Comparison of ENCODE assay signal across 8 cellular contexts in the genomic region with DNA sequence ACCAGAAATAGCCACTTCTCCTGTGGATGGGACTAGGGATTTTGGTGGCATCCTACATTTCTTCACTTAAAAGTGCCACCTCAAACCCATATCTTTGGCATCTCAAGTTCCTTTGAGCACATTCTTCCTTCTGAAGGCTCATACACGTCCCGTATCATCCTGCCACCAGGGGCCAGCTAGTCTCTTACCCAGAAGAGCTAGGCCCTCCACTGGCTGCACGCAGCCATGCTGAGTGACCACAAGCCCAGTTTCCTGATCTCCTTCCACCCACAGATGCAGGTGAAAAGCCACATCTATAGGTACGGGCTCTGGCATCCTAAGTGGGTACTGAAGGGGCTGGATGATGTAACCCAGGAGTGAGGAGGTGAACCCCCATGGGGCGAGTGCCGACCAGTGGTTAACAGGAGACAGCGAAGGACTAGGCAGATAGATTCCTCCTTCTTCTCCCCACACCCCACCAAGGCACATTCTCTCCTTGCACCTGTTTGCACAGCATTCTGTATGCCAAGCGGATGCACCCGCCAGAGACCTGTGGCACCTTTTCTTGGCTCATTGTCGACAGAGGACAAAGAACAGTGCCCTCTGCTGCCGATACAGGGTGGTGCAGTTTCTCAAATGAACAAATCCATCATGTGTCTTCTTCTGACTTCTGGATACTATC. TPM values are rescaled to one million over a fixed set of nuclear protein-coding genes. Genes with fewer than 3 reads are reported as not detected.
DNase-seq lines count a peak whose midpoint lies in the region; ATAC-seq and TF ChIP-seq lines count a peak whose summit lies in the region.

No MANE protein-coding gene starts in this region.

- intact Hi-C loops in CD4-positive, alpha-beta memory T cell (cut with micrococcal nuclease) = loop anchor here (5.0 to 10.0 kb wide), 2 partner anchors 67 to 109 kb away; no protein-coding TSS in a partner anchor
- intact Hi-C loops in OCI-LY7 (cut with micrococcal nuclease; ENCODE audit: unreplicated experiment) = loop anchor here (5.0 kb wide), 1 partner anchor 108 kb away; no protein-coding TSS in a partner anchor
- intact Hi-C loops in psoas muscle (cut with DNase I) = no loop called here

- H3K4me2 ChIP-seq in OCI-LY7 (ENCODE audit: low read length) = no peak overlapping the region

- TF ChIP-seq CTCF in HEK293 (tag by site-specific recombination; IDR thresholded peaks at IDR 0.05) = peak; percentile 72
- TF ChIP-seq CTCF in OCI-LY7 (conservative IDR thresholded peaks at IDR 0.05; ENCODE audit: low read length) = peak; percentile 90
- peak; percentile 37 for TF ChIP-seq CTCF in psoas muscle (IDR thresholded peaks at IDR 0.05)

- DNase-seq in CD4-positive, alpha-beta memory T cell = peak in 4 of 5 donors; percentile 30 to 38 (median 34)
- DNase-seq in OCI-LY7 (ENCODE audit: low spot score) = peak; percentile 67
- peak; percentile 82 to 85 for DNase-seq in activated T-cell treated with anti-CD3 and anti-CD28 coated beads, Interleukin-2, amount 50 U/mL, for 48 hours
- DNase-seq in fibroblast of the conjunctiva (ENCODE audit: low read depth) = peak; percentile 41
- DNase-seq in psoas muscle = peak in 1 of 2 donors; percentile 48
- no peak for DNase-seq in NCI-H510A treated with DMSO at 0.1 percent for 48 hours (lab: John Stamatoyannopoulos, UW)

- POLR2A ChIA-PET in CD4-positive, alpha-beta memory T cell (lab: Charles Lee; ENCODE audit: partially characterized antibody) = no interaction called here
- POLR2A ChIA-PET in HEK293 (lab: Yijun Ruan, JAX) = no interaction called here
- POLR2A ChIA-PET in OCI-LY7 (lab: Charles Lee) = no interaction called here

- no peaks in the 10 kb centered on the region for H3K9me3 ChIP-seq in CD4-positive, alpha-beta memory T cell (ENCODE audit: control insufficient read depth in 1 of 2, low read length in 2 of 2)
- H3K9me3 ChIP-seq in HEK293 (ENCODE audit: control insufficient read depth, insufficient read depth, low read depth, low read length) = no peaks in the 10 kb centered on the region
- no peaks in the 10 kb centered on the region for H3K9me3 ChIP-seq in OCI-LY7 (ENCODE audit: low read length)
- H3K9me3 ChIP-seq in psoas muscle = no peaks in the 10 kb centered on the region

- H3K27me3 ChIP-seq in CD4-positive, alpha-beta memory T cell (ENCODE audit: insufficient read depth, low read length) = no peaks in the 10 kb centered on the region
- peaks cover 0 to 4% (median 0%) of the 10 kb centered on the region in 3 donors for H3K27me3 ChIP-seq in psoas muscle (ENCODE audit: insufficient read depth in 3 of 3, low read length in 2 of 3)

- ATAC-seq in psoas muscle = no peak
- no peak for ATAC-seq in HG02610 (IDR thresholded peaks at IDR 0.05; ENCODE audit: unreplicated experiment)

- H3K4me1 Mint-ChIP-seq in CD4-positive, alpha-beta memory T cell = peaks cover 2 to 10% (median 6%) of the 10 kb centered on the region in 4 donors

- H3K27me3 Mint-ChIP-seq in CD4-positive, alpha-beta memory T cell = peaks cover 2 to 4% of the 10 kb centered on the region in 2 donors

- no peaks in the 10 kb centered on the region for H3K36me3 ChIP-seq in CD4-positive, alpha-beta memory T cell (ENCODE audit: insufficient read depth, low read length)
- peaks cover 0 to 7% of the 10 kb centered on the region in 2 experiments; a peak in 2 of 3 replicates for H3K36me3 ChIP-seq in HEK293 (ENCODE audit: control insufficient read depth in 2 of 2, insufficient read depth in 1 of 2, low read length in 2 of 2)
- H3K36me3 ChIP-seq in OCI-LY7 (ENCODE audit: insufficient read depth, low read length) = no peaks in the 10 kb centered on the region
- H3K36me3 ChIP-seq in psoas muscle (ENCODE audit: insufficient read depth in 1 of 2, low read depth in 1 of 2) = no peaks in the 10 kb centered on the region

- no peaks in the 10 kb centered on the region for H3K36me3 Mint-ChIP-seq in CD4-positive, alpha-beta memory T cell

- no peak overlapping the region for H3K4me3 Mint-ChIP-seq in CD4-positive, alpha-beta memory T cell

- CTCF ChIA-PET in CD4-positive, alpha-beta memory T cell (lab: Charles Lee; ENCODE audit: partially characterized antibody) = interaction anchor here (0.9 to 2.0 kb wide), 3 partner anchors 28 to 112 kb away, joined by 3 to 5 read pairs (median 3); no protein-coding TSS in a partner anchor
- CTCF ChIA-PET in HEK293 (lab: Yijun Ruan, JAX) = interaction anchor here (0.6 to 1.8 kb wide), 18 partner anchors 9 to 640 kb away, joined by 3 to 7 read pairs (median 4); no protein-coding TSS in a partner anchor
- CTCF ChIA-PET in OCI-LY7 (lab: Charles Lee; ENCODE audit: unreplicated experiment) = no interaction called here

- no peaks in the 10 kb centered on the region for H3K9me2 ChIP-seq in OCI-LY7 (ENCODE audit: insufficient read depth, low read length)

- no peaks in the 10 kb centered on the region for H4K20me1 ChIP-seq in OCI-LY7 (ENCODE audit: insufficient read depth, low read length)

- no peaks in the 10 kb centered on the region for H3K79me2 ChIP-seq in OCI-LY7 (ENCODE audit: insufficient read depth, low read depth, low read length)

- BruUV-seq in OCI-LY7 (replicated peaks; lab: Mats Ljungman, UMichigan) = no TSS peak

- no peaks in the 10 kb centered on the region for H3K9me3 Mint-ChIP-seq in CD4-positive, alpha-beta memory T cell

- no peak overlapping the region for H3K27ac ChIP-seq in CD4-positive, alpha-beta memory T cell (ENCODE audit: low read depth, low read length)
- no peak overlapping the region for H3K27ac ChIP-seq in HEK293 (ENCODE audit: extremely low read depth, low read depth, low read length)
- no peak overlapping the region for H3K27ac ChIP-seq in OCI-LY7 (ENCODE audit: low read depth, low read length, poor library complexity, severe bottlenecking)
- H3K27ac ChIP-seq in psoas muscle = no peak overlapping the region

- WGBS in psoas muscle, 3 donors = 48 to 56% (median 55%) methylated on average over 11 of the region's 11 CpGs

- H3K4me1 ChIP-seq in CD4-positive, alpha-beta memory T cell (ENCODE audit: insufficient read depth, low read length) = no peaks in the 10 kb centered on the region
- no peaks in the 10 kb centered on the region for H3K4me1 ChIP-seq in HEK293 (ENCODE audit: control insufficient read depth, insufficient read depth, low read length)
- no peaks in the 10 kb centered on the region for H3K4me1 ChIP-seq in OCI-LY7 (ENCODE audit: insufficient read depth, low read length, poor library complexity, severe bottlenecking)
- no peaks in the 10 kb centered on the region for H3K4me1 ChIP-seq in psoas muscle

- no peak overlapping the region for H2AFZ ChIP-seq in OCI-LY7 (ENCODE audit: low read length)

- H3K27ac Mint-ChIP-seq in CD4-positive, alpha-beta memory T cell = peak overlapping the region in 1 of 7 donors; percentile 9

- no peak overlapping the region for H3K4me3 ChIP-seq in CD4-positive, alpha-beta memory T cell (ENCODE audit: low read length in 2 of 2)
- H3K4me3 ChIP-seq in HEK293 (ENCODE audit: low read depth, low read length) (no peak overlapping the region), OCI-LY7 (ENCODE audit: low read depth, low read length, poor library complexity, severe bottlenecking) (no peak overlapping the region), psoas muscle (no peak overlapping the region)

TF ChIP-seq in HEK293, 187 proteins besides CTCF, POLR2A, EP300 and RAD21 (continues in another document):
- TF ChIP-seq ZNF843 (tag by site-specific recombination; IDR thresholded peaks at IDR 0.05) = 0 out of 2 replicates have a peak, but pooled peaks have one; percentile 15
- no peak for TF ChIP-seq ZNF664 (tag by site-specific recombination; IDR thresholded peaks at IDR 0.05)
- no peak for TF ChIP-seq IKZF3 (tag by site-specific recombination; IDR thresholded peaks at IDR 0.05)
- TF ChIP-seq SETDB1 (IDR thresholded peaks at IDR 0.05; ENCODE audit: insufficient read length, low read length) = no peak
- TF ChIP-seq SCRT1 (tag by site-specific recombination; IDR thresholded peaks at IDR 0.05; ENCODE audit: borderline replicate concordance) = peak; percentile 100
- no peak for TF ChIP-seq ZSCAN16 (tag by site-specific recombination; IDR thresholded peaks at IDR 0.05)
- TF ChIP-seq, protein P1, sequence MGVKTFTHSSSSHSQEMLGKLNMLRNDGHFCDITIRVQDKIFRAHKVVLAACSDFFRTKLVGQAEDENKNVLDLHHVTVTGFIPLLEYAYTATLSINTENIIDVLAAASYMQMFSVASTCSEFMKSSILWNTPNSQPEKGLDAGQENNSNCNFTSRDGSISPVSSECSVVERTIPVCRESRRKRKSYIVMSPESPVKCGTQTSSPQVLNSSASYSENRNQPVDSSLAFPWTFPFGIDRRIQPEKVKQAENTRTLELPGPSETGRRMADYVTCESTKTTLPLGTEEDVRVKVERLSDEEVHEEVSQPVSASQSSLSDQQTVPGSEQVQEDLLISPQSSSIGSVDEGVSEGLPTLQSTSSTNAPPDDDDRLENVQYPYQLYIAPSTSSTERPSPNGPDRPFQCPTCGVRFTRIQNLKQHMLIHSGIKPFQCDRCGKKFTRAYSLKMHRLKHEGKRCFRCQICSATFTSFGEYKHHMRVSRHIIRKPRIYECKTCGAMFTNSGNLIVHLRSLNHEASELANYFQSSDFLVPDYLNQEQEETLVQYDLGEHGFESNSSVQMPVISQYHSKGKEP (tag by site-specific recombination; IDR thresholded peaks at IDR 0.05) = no peak
- peak; percentile 50 for TF ChIP-seq ZNF654 (tag by site-specific recombination; IDR thresholded peaks at IDR 0.05; ENCODE audit: low read depth)
- TF ChIP-seq GLI4 (tag by site-specific recombination; IDR thresholded peaks at IDR 0.05) = no peak
- TF ChIP-seq, protein P2, sequence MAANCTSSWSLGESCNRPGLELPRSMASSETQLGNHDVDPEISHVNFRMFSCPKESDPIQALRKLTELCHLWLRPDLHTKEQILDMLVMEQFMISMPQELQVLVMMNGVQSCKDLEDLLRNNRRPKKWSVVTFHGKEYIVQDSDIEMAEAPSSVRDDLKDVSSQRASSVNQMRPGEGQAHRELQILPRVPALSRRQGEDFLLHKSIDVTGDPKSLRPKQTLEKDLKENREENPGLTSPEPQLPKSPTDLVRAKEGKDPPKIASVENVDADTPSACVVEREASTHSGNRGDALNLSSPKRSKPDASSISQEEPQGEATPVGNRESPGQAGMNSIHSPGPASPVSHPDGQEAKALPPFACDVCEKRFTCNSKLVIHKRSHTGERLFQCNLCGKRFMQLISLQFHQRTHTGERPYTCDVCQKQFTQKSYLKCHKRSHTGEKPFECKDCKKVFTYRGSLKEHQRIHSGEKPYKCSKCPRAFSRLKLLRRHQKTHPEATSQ (tag by site-specific recombination; IDR thresholded peaks at IDR 0.05) = no peak

RNA-seq across cellular contexts. Expression of a gene that starts 14.4 kb away (rescaled TPM):
- total RNA-seq in CD4-positive, alpha-beta memory T cell = not detected
- not detected for polyA plus RNA-seq in CD4-positive, alpha-beta memory T cell
- total RNA-seq in OCI-LY7 (2014; rRNA removed; shearing (Covaris generic)) = not detected in 2 replicates
- total RNA-seq in OCI-LY7 (2022) (not detected in 2 replicates), psoas muscle (under 1 TPM in 1 of 4 donors, not detected in 3; 0.46 TPM)
- not detected for polyA plus RNA-seq in psoas muscle

RNA-seq across cellular contexts. Expression of a gene that starts 43.7 kb away (rescaled TPM):
- total RNA-seq in CD4-positive, alpha-beta memory T cell = 10 to 100 TPM in 1 of 2 experiments, 1 to 10 TPM in 1; 6.9 to 10.3 TPM
- 1 to 10 TPM in 1 of 2 donors, not detected in 1; 1.2 TPM for polyA plus RNA-seq in CD4-positive, alpha-beta memory T cell
- total RNA-seq in OCI-LY7 (2014; rRNA removed; shearing (Covaris generic)) = not detected in 2 replicates
- total RNA-seq in OCI-LY7 (2022) (not detected in 2 replicates), psoas muscle (1 to 10 TPM; 3.3 to 7.3 (median 3.7) TPM)
- polyA plus RNA-seq in psoas muscle = 1 to 10 TPM; 1.7 to 3.7 (median 2.3) TPM

Comparison
In these comparisons a context has a peak if more than half of its experiments do, and no peak if none do; other contexts are left out.
1. CTCF ChIP-seq: peak in every context shown above with its lines; median percentile 90 in OCI-LY7; 72 in HEK293; 37 in psoas muscle.
2. RNA of a gene that starts 43.7 kb away (total RNA-seq): 6.9 to 10.3 TPM in CD4-positive, alpha-beta memory T cell and 3.3 to 7.3 TPM in psoas muscle; not detected in OCI-LY7; every median in the first group is over 4 times any median in the second.
3. intact Hi-C loops: an anchor here in CD4-positive, alpha-beta memory T cell (5.0 to 10.0 kb wide) and OCI-LY7 (5.0 kb wide); none called in psoas muscle.